ENCODE assay signal across 2 cellular contexts in the genomic region with DNA sequence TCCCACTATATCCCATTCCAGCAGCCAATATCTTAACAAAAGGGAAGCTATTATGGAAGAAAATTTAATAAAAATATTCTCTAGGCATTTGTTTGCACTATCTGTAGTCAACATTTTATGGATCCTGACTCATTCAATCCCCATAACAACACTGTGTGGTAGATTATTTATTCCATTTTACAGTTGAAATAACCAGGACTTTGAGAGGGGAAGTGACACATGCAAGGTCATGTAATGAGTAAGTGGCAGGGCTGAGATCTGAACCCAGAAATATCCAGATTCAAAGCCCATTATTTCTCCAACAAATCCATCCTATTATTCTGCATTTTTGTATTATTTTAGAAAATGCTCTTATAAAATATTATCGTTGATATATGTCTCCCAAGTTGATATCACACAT.
TF ChIP-seq lines count a peak whose summit lies in the region.

No MANE protein-coding gene starts in this region.

TF ChIP-seq in HCT116, 20 proteins besides CTCF, POLR2A, EP300 and RAD21 (continued from another document):
- TF ChIP-seq, protein P1, sequence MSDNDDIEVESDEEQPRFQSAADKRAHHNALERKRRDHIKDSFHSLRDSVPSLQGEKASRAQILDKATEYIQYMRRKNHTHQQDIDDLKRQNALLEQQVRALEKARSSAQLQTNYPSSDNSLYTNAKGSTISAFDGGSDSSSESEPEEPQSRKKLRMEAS (IDR thresholded peaks at IDR 0.05), result no peak
- TF ChIP-seq FOSL1 (IDR thresholded peaks at IDR 0.05; ENCODE audit: low read depth), result peak; percentile 75
- no peak for TF ChIP-seq SIN3A (IDR thresholded peaks at IDR 0.05; ENCODE audit: low read depth)
- TF ChIP-seq POLR2AphosphoS5 (IDR thresholded peaks at IDR 0.05; ENCODE audit: low read depth, low read length), result no peak
- TF ChIP-seq, protein P2, sequence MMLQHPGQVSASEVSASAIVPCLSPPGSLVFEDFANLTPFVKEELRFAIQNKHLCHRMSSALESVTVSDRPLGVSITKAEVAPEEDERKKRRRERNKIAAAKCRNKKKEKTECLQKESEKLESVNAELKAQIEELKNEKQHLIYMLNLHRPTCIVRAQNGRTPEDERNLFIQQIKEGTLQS (IDR thresholded peaks at IDR 0.05), result no peak
- 0 out of 2 replicates have a peak, but pooled peaks have one; percentile 20 for TF ChIP-seq SP1 (IDR thresholded peaks at IDR 0.05; ENCODE audit: low read depth)
- no peak for TF ChIP-seq CBX3 (IDR thresholded peaks at IDR 0.05; ENCODE audit: low read depth)
- peak; percentile 22 for TF ChIP-seq JUND (IDR thresholded peaks at IDR 0.05)
TF ChIP-seq in HCT116: peak in this region for 4.

TF ChIP-seq in SK-N-SH, 30 proteins besides CTCF, POLR2A, EP300 and RAD21:
- TF ChIP-seq FOSL2 (IDR thresholded peaks at IDR 0.05; ENCODE audit: borderline replicate concordance, low read depth) (peak; percentile 76), RCOR1 (IDR thresholded peaks at IDR 0.05; ENCODE audit: low read length) (no peak), TCF12 (IDR thresholded peaks at IDR 0.05) (peak; percentile 70), POLR2AphosphoS5 (IDR thresholded peaks at IDR 0.05; ENCODE audit: low read depth, low read length) (no peak), RXRA (IDR thresholded peaks at IDR 0.05; ENCODE audit: borderline replicate concordance, low read depth) (no peak), YY1 (IDR thresholded peaks at IDR 0.05; ENCODE audit: low read depth) (no peak), NFIC (IDR thresholded peaks at IDR 0.05; ENCODE audit: borderline replicate concordance) (peak; percentile 35; the same call in 1 of the 2 replicates), CHD2 (IDR thresholded peaks at IDR 0.05; ENCODE audit: low read length, partially characterized antibody) (no peak), RFX5 (IDR thresholded peaks at IDR 0.05; ENCODE audit: low read length) (no peak), FOXM1 (IDR thresholded peaks at IDR 0.05; ENCODE audit: low read depth) (0 out of 2 replicates have a peak, but pooled peaks have one; percentile 9), GATA2 (CRISPR knock-in tag; IDR thresholded peaks at IDR 0.05) (no peak), FOXJ3 (CRISPR knock-in tag; IDR thresholded peaks at IDR 0.05) (no peak), MXI1 (IDR thresholded peaks at IDR 0.05; ENCODE audit: low read depth, low read length) (no peak), EZH2phosphoT487 (IDR thresholded peaks at IDR 0.05; ENCODE audit: borderline replicate concordance, low read depth) (no peak), TAF1 (IDR thresholded peaks at IDR 0.05; ENCODE audit: borderline replicate concordance, low read depth, low read length) (no peak), SMC3 (IDR thresholded peaks at IDR 0.05; ENCODE audit: low read depth, low read length) (no peak), JUND (IDR thresholded peaks at IDR 0.05) (peak; percentile 52), ELF1 (IDR thresholded peaks at IDR 0.05) (no peak), NRF1 (IDR thresholded peaks at IDR 0.05; ENCODE audit: low read depth, low read length) (no peak), SIN3A (IDR thresholded peaks at IDR 0.05; ENCODE audit: borderline replicate concordance, low read depth, low read length) (no peak), TEAD4 (IDR thresholded peaks at IDR 0.05; ENCODE audit: borderline replicate concordance, insufficient read depth) (no peak), MEF2A (IDR thresholded peaks at IDR 0.05; ENCODE audit: borderline replicate concordance, low read depth) (peak; percentile 55; the same call in 1 of the 2 replicates), GABPA (IDR thresholded peaks at IDR 0.05; ENCODE audit: low read depth) (no peak)
- TF ChIP-seq, protein P3, sequence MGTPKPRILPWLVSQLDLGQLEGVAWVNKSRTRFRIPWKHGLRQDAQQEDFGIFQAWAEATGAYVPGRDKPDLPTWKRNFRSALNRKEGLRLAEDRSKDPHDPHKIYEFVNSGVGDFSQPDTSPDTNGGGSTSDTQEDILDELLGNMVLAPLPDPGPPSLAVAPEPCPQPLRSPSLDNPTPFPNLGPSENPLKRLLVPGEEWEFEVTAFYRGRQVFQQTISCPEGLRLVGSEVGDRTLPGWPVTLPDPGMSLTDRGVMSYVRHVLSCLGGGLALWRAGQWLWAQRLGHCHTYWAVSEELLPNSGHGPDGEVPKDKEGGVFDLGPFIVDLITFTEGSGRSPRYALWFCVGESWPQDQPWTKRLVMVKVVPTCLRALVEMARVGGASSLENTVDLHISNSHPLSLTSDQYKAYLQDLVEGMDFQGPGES (IDR thresholded peaks at IDR 0.05; ENCODE audit: low read depth, low read length), result no peak
- TF ChIP-seq, protein P4, sequence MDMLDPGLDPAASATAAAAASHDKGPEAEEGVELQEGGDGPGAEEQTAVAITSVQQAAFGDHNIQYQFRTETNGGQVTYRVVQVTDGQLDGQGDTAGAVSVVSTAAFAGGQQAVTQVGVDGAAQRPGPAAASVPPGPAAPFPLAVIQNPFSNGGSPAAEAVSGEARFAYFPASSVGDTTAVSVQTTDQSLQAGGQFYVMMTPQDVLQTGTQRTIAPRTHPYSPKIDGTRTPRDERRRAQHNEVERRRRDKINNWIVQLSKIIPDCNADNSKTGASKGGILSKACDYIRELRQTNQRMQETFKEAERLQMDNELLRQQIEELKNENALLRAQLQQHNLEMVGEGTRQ (IDR thresholded peaks at IDR 0.05; ENCODE audit: borderline replicate concordance, low read depth, low read length), result no peak
- TF ChIP-seq, protein P1 (IDR thresholded peaks at IDR 0.05; ENCODE audit: low read depth), result no peak
- TF ChIP-seq, protein P5, sequence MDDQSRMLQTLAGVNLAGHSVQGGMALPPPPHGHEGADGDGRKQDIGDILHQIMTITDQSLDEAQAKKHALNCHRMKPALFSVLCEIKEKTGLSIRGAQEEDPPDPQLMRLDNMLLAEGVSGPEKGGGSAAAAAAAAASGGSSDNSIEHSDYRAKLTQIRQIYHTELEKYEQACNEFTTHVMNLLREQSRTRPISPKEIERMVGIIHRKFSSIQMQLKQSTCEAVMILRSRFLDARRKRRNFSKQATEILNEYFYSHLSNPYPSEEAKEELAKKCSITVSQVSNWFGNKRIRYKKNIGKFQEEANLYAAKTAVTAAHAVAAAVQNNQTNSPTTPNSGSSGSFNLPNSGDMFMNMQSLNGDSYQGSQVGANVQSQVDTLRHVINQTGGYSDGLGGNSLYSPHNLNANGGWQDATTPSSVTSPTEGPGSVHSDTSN (IDR thresholded peaks at IDR 0.05), result peak; percentile 66
- TF ChIP-seq, protein P6, sequence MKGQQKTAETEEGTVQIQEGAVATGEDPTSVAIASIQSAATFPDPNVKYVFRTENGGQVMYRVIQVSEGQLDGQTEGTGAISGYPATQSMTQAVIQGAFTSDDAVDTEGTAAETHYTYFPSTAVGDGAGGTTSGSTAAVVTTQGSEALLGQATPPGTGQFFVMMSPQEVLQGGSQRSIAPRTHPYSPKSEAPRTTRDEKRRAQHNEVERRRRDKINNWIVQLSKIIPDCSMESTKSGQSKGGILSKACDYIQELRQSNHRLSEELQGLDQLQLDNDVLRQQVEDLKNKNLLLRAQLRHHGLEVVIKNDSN (IDR thresholded peaks at IDR 0.05; ENCODE audit: borderline replicate concordance, low read depth), result no peak
- TF ChIP-seq, protein P7, sequence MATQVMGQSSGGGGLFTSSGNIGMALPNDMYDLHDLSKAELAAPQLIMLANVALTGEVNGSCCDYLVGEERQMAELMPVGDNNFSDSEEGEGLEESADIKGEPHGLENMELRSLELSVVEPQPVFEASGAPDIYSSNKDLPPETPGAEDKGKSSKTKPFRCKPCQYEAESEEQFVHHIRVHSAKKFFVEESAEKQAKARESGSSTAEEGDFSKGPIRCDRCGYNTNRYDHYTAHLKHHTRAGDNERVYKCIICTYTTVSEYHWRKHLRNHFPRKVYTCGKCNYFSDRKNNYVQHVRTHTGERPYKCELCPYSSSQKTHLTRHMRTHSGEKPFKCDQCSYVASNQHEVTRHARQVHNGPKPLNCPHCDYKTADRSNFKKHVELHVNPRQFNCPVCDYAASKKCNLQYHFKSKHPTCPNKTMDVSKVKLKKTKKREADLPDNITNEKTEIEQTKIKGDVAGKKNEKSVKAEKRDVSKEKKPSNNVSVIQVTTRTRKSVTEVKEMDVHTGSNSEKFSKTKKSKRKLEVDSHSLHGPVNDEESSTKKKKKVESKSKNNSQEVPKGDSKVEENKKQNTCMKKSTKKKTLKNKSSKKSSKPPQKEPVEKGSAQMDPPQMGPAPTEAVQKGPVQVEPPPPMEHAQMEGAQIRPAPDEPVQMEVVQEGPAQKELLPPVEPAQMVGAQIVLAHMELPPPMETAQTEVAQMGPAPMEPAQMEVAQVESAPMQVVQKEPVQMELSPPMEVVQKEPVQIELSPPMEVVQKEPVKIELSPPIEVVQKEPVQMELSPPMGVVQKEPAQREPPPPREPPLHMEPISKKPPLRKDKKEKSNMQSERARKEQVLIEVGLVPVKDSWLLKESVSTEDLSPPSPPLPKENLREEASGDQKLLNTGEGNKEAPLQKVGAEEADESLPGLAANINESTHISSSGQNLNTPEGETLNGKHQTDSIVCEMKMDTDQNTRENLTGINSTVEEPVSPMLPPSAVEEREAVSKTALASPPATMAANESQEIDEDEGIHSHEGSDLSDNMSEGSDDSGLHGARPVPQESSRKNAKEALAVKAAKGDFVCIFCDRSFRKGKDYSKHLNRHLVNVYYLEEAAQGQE (IDR thresholded peaks at IDR 0.05; ENCODE audit: low read depth, low read length), result no peak
- TF ChIP-seq, protein P8, sequence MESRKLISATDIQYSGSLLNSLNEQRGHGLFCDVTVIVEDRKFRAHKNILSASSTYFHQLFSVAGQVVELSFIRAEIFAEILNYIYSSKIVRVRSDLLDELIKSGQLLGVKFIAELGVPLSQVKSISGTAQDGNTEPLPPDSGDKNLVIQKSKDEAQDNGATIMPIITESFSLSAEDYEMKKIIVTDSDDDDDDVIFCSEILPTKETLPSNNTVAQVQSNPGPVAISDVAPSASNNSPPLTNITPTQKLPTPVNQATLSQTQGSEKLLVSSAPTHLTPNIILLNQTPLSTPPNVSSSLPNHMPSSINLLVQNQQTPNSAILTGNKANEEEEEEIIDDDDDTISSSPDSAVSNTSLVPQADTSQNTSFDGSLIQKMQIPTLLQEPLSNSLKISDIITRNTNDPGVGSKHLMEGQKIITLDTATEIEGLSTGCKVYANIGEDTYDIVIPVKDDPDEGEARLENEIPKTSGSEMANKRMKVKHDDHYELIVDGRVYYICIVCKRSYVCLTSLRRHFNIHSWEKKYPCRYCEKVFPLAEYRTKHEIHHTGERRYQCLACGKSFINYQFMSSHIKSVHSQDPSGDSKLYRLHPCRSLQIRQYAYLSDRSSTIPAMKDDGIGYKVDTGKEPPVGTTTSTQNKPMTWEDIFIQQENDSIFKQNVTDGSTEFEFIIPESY (IDR thresholded peaks at IDR 0.05; ENCODE audit: borderline replicate concordance, low read depth), result no peak
